23 cellular contexts compared by ENCODE assay signal in the genomic region with DNA sequence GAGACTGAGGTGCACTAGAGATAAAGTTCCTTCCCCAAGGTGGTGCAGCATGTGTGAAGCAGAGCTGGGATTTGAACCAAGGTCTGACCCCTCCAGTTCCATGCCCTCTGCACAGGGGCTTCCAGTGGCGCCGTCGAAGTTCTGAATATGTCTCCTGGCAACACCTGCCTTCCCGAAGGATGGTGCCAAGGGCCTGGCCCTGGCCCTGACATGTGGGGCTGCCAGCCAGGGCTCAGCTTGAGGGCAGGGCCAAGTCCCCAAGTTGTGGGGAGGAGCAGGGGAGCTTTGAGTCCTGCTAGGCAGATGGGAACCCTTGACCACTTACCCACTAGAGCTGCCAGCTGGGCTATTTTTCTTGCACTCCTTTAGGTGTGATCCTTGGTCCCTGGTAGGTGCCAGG.
"Had no signal": no experiment of that assay in that cellular context is flagged by ENCODE, and none has a peak within 500 bp of the region (broad histone marks: within the 10 kb centered on the region; RNA-seq: fewer than 3 reads in every experiment).

No MANE protein-coding gene starts in this region.

- H3K4me3 ChIP-seq: cardiac muscle cell, left lung, ovary, psoas muscle, skin epidermis had no signal

- H3K36me3 ChIP-seq: cardiac muscle cell, left lung, neutrophil, ovary had no signal

- DNase-seq: activated CD4-positive, alpha-beta memory T cell treated with anti-CD3 and anti-CD28 coated beads for 36 hours; activated CD4-positive, alpha-beta T cell treated with anti-CD3 and anti-CD28 coated beads for 4 hours; activated CD4-positive, CD25-positive, alpha-beta regulatory T cell; activated effector memory CD4-positive, alpha-beta T cell treated with Interleukin-2 at 50 U/mL for 16 hours; activated naive CD4-positive, alpha-beta T cell treated with anti-CD3 and anti-CD28 coated beads for 36 hours; activated naive CD8-positive, alpha-beta T cell treated with anti-CD3 and anti-CD28 coated beads, Interleukin-2, amount 10 ng/mL, durations not matched to agents 7 days and 5 days; activated T-cell treated with anti-CD3 and anti-CD28 coated beads, Interleukin-2, amount 50 U/mL, for 48 hours; amygdala; foreskin keratinocyte; hippocampal formation; kidney glomerular epithelial cell; left lung; natural killer cell; ovary; psoas muscle; right cardiac atrium; SW 1271; T-helper 17 cell had no signal

- H3K4me3 Mint-ChIP-seq: activated CD4-positive, alpha-beta memory T cell treated with anti-CD3 and anti-CD28 coated beads for 36 hours; activated naive CD4-positive, alpha-beta T cell treated with anti-CD3 and anti-CD28 coated beads for 36 hours; activated naive CD8-positive, alpha-beta T cell treated with anti-CD3 and anti-CD28 coated beads, Interleukin-2, amount 10 ng/mL, durations not matched to agents 7 days and 5 days; natural killer cell; stimulated activated memory B cell treated with anti-CD40 and anti-IgM and Interleukin-4, amounts not matched to agents 10 μg/mL and 1 μg/mL and 100 μg/mL, for 72 hours; T-helper 17 cell had no signal

- H3K27me3 ChIP-seq: cardiac muscle cell, foreskin keratinocyte, left lung, neutrophil, ovary had no signal

- H3K9me3 Mint-ChIP-seq: activated CD4-positive, alpha-beta memory T cell treated with anti-CD3 and anti-CD28 coated beads for 36 hours; activated naive CD4-positive, alpha-beta T cell treated with anti-CD3 and anti-CD28 coated beads for 36 hours; activated naive CD8-positive, alpha-beta T cell treated with anti-CD3 and anti-CD28 coated beads, Interleukin-2, amount 10 ng/mL, durations not matched to agents 7 days and 5 days; natural killer cell; stimulated activated memory B cell treated with anti-CD40 and anti-IgM and Interleukin-4, amounts not matched to agents 10 μg/mL and 1 μg/mL and 100 μg/mL, for 72 hours had no signal

- ATAC-seq: foreskin keratinocyte; natural killer cell; stimulated activated memory B cell treated with anti-CD40 and anti-IgM and Interleukin-4, amounts not matched to agents 10 μg/mL and 1 μg/mL and 100 μg/mL, for 72 hours; T-helper 17 cell had no signal

- H3K9me3 ChIP-seq: left lung, neutrophil, ovary, psoas muscle had no signal

- H3K27ac Mint-ChIP-seq: activated CD4-positive, alpha-beta memory T cell treated with anti-CD3 and anti-CD28 coated beads for 36 hours; activated naive CD4-positive, alpha-beta T cell treated with anti-CD3 and anti-CD28 coated beads for 36 hours; activated naive CD8-positive, alpha-beta T cell treated with anti-CD3 and anti-CD28 coated beads, Interleukin-2, amount 10 ng/mL, durations not matched to agents 7 days and 5 days; natural killer cell; stimulated activated memory B cell treated with anti-CD40 and anti-IgM and Interleukin-4, amounts not matched to agents 10 μg/mL and 1 μg/mL and 100 μg/mL, for 72 hours had no signal

- H3K4me1 ChIP-seq: foreskin keratinocyte, psoas muscle had no signal

- H3K27ac ChIP-seq: cardiac muscle cell, epithelial cell of prostate, foreskin keratinocyte, left lung, neutrophil, psoas muscle had no signal

- H3K27me3 Mint-ChIP-seq: activated CD4-positive, alpha-beta memory T cell treated with anti-CD3 and anti-CD28 coated beads for 36 hours; activated naive CD8-positive, alpha-beta T cell treated with anti-CD3 and anti-CD28 coated beads, Interleukin-2, amount 10 ng/mL, durations not matched to agents 7 days and 5 days; stimulated activated memory B cell treated with anti-CD40 and anti-IgM and Interleukin-4, amounts not matched to agents 10 μg/mL and 1 μg/mL and 100 μg/mL, for 72 hours; T-helper 17 cell had no signal

- H3K4me1 Mint-ChIP-seq: stimulated activated memory B cell treated with anti-CD40 and anti-IgM and Interleukin-4, amounts not matched to agents 10 μg/mL and 1 μg/mL and 100 μg/mL, for 72 hours had no signal

- H3K36me3 Mint-ChIP-seq: activated CD4-positive, alpha-beta memory T cell treated with anti-CD3 and anti-CD28 coated beads for 36 hours; activated naive CD8-positive, alpha-beta T cell treated with anti-CD3 and anti-CD28 coated beads, Interleukin-2, amount 10 ng/mL, durations not matched to agents 7 days and 5 days; natural killer cell; stimulated activated memory B cell treated with anti-CD40 and anti-IgM and Interleukin-4, amounts not matched to agents 10 μg/mL and 1 μg/mL and 100 μg/mL, for 72 hours had no signal
